23 cellular contexts compared by ENCODE assay signal in the genomic region with DNA sequence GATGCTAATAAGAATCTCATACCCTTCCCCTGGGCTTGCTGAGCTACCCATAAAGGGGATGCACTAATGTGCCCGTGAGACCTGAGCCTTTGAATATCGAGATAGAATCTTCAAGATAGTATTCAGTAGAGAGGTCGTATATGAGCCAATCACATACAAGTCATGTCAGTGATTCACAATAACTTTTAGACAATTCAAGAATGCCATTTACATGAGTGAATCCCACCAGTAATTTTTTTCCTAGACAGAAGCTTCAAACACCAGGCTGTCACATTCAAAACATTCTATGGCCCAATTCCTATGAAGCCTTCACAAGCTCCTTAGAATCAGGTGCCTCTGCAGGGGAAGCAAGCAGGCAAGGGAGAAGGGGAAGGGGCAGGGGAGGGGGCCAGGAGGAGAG.
"Had no signal": no experiment of that assay in that cellular context is flagged by ENCODE, and none has a peak within 500 bp of the region (broad histone marks: within the 10 kb centered on the region; RNA-seq: fewer than 3 reads in every experiment).

No MANE protein-coding gene starts in this region.

- DNase-seq: colonic mucosa; dermis blood vessel endothelial cell; effector memory CD4-positive, alpha-beta T cell; foreskin melanocyte; glutamatergic neuron; heart right ventricle; hypothalamus; immature natural killer cell; left ventricle myocardium superior; lower lobe of right lung; natural killer cell; occipital lobe; ovary; posterior cingulate gyrus; retina; right lobe of liver; stimulated activated CD4-positive, alpha-beta T cell treated with anti-CD3 and anti-CD28 coated beads, Interleukin-12 subunit alpha, Interleukin-12 subunit beta, amount 100 ng/mL, for 4 hours; stimulated activated CD4-positive, alpha-beta T cell treated with anti-CD3 and anti-CD28 coated beads, Interleukin-1b, Interleukin-23, amount 100 ng/mL, for 48 hours; stimulated activated CD4-positive, alpha-beta T cell treated with anti-CD3 and anti-CD28 coated beads, Interleukin-4, amount 100 ng/mL, for 1 hour; stimulated activated CD8-positive, alpha-beta memory T cell treated with anti-CD3 and anti-CD28 coated beads, Interleukin-4, amount 100 ng/mL, for 48 hours; stimulated activated naive CD4-positive, alpha-beta T cell; stimulated activated naive CD8-positive, alpha-beta T cell treated with anti-CD3 and anti-CD28 coated beads, Interleukin-15, amount 100 ng/mL, for 72 hours; thyroid gland had no signal

- H3K4me3 Mint-ChIP-seq: immature natural killer cell; natural killer cell; stimulated activated naive CD8-positive, alpha-beta T cell treated with anti-CD3 and anti-CD28 coated beads, Interleukin-15, amount 100 ng/mL, for 72 hours had no signal

- H3K36me3 Mint-ChIP-seq: immature natural killer cell, natural killer cell had no signal

- H3K9me3 Mint-ChIP-seq: immature natural killer cell, natural killer cell had no signal

- H3K4me1 Mint-ChIP-seq: immature natural killer cell; natural killer cell; stimulated activated naive CD8-positive, alpha-beta T cell treated with anti-CD3 and anti-CD28 coated beads, Interleukin-15, amount 100 ng/mL, for 72 hours had no signal

- H3K27ac Mint-ChIP-seq: immature natural killer cell; natural killer cell; stimulated activated naive CD8-positive, alpha-beta T cell treated with anti-CD3 and anti-CD28 coated beads, Interleukin-15, amount 100 ng/mL, for 72 hours had no signal
